ENCODE assay signal across 13 cellular contexts in genomic region chr13:33126909-33127607, GRCh38.
DNase-seq lines count a peak whose midpoint lies in the region; ATAC-seq and TF ChIP-seq lines count a peak whose summit lies in the region.
"Had no signal": no experiment of that assay in that cellular context is flagged by ENCODE, and none has a peak within 500 bp of the region (broad histone marks: within the 10 kb centered on the region; RNA-seq: fewer than 3 reads in every experiment).

No MANE protein-coding gene starts in this region.

- no peak overlapping the region for H2BK12ac ChIP-seq in mesenchymal stem cell (ENCODE audit: low read length in 2 of 2)

- H2AK5ac ChIP-seq in mesenchymal stem cell (ENCODE audit: low read length, severe bottlenecking), result peak overlapping the region; percentile 42

- H3K4me1 Mint-ChIP-seq in naive thymus-derived CD4-positive, alpha-beta T cell, result peaks cover 0 to 2% (median 0%) of the 10 kb centered on the region in 7 donors
- H3K4me1 Mint-ChIP-seq: natural killer cell had no signal

- no peak for TF ChIP-seq EP300 in tibial nerve (IDR thresholded peaks at IDR 0.05)

- no peak overlapping the region for H3K4ac ChIP-seq in mesenchymal stem cell (ENCODE audit: low read depth in 1 of 2, low read length in 2 of 2)

- H2BK5ac ChIP-seq in mesenchymal stem cell (ENCODE audit: low read depth, low read length, poor library complexity, severe bottlenecking), result no peak overlapping the region

- peaks cover 0 to 3% (median 0%) of the 10 kb centered on the region in 11 donors for H3K9me3 Mint-ChIP-seq in naive thymus-derived CD4-positive, alpha-beta T cell

- no peak overlapping the region for H3K4me3 Mint-ChIP-seq in naive thymus-derived CD4-positive, alpha-beta T cell
- H3K4me3 Mint-ChIP-seq: natural killer cell, T-helper 17 cell had no signal

- no peak for ATAC-seq in GM19395 (IDR thresholded peaks at IDR 0.05; ENCODE audit: unreplicated experiment)
- ATAC-seq in naive thymus-derived CD4-positive, alpha-beta T cell, result no peak
- ATAC-seq: natural killer cell, T-helper 17 cell had no signal

- CTCF ChIA-PET in naive thymus-derived CD4-positive, alpha-beta T cell (lab: Charles Lee), result no interaction called here

- no peaks in the 10 kb centered on the region for H3K27me3 ChIP-seq in esophagus (ENCODE audit: control insufficient read depth in 1 of 2, insufficient read depth in 2 of 2, low read length in 2 of 2)
- H3K27me3 ChIP-seq in mesenchymal stem cell (ENCODE audit: control insufficient read depth in 1 of 2, insufficient read depth in 1 of 2, low read length in 2 of 2), result no peaks in the 10 kb centered on the region
- no peaks in the 10 kb centered on the region for H3K27me3 ChIP-seq in tibial nerve
- no peaks in the 10 kb centered on the region for H3K27me3 ChIP-seq in naive thymus-derived CD4-positive, alpha-beta T cell (ENCODE audit: control insufficient read depth in 2 of 2, insufficient read depth in 2 of 2, low read length in 2 of 2)

- no peak overlapping the region for H3K27ac Mint-ChIP-seq in naive thymus-derived CD4-positive, alpha-beta T cell
- H3K27ac Mint-ChIP-seq: natural killer cell, T-helper 17 cell had no signal

- peaks cover 0 to 5% of the 10 kb centered on the region in 2 donors for H3K36me3 ChIP-seq in esophagus (ENCODE audit: control insufficient read depth in 2 of 2, insufficient read depth in 2 of 2, low read length in 1 of 2)
- H3K36me3 ChIP-seq in mesenchymal stem cell (ENCODE audit: control insufficient read depth in 1 of 2, insufficient read depth in 2 of 2, low read depth in 1 of 2, low read length in 2 of 2), result peaks cover 33 to 61% of the 10 kb centered on the region in 2 experiments
- peaks cover 0 to 46% (median 0%) of the 10 kb centered on the region in 3 donors for H3K36me3 ChIP-seq in tibial nerve
- no peaks in the 10 kb centered on the region for H3K36me3 ChIP-seq in naive thymus-derived CD4-positive, alpha-beta T cell (ENCODE audit: control insufficient read depth in 2 of 3, insufficient read depth in 3 of 3, low read length in 3 of 3)

- peaks cover 0 to 13% (median 7%) of the 10 kb centered on the region in 5 donors for H3K27me3 Mint-ChIP-seq in naive thymus-derived CD4-positive, alpha-beta T cell

- no peak for TF ChIP-seq CTCF in tibial nerve (IDR thresholded peaks at IDR 0.05)

- H3K14ac ChIP-seq in mesenchymal stem cell (ENCODE audit: low read length in 2 of 2), result peak overlapping the region in 1 of 2 experiments; percentile 86

- no peaks in the 10 kb centered on the region for H3K9me3 ChIP-seq in esophagus (ENCODE audit: control insufficient read depth in 2 of 2, insufficient read depth in 1 of 2, low read depth in 1 of 2, low read length in 1 of 2)
- H3K9me3 ChIP-seq in mesenchymal stem cell (ENCODE audit: control insufficient read depth, low read length), result no peaks in the 10 kb centered on the region
- no peaks in the 10 kb centered on the region for H3K9me3 ChIP-seq in tibial nerve
- no peaks in the 10 kb centered on the region for H3K9me3 ChIP-seq in naive thymus-derived CD4-positive, alpha-beta T cell (ENCODE audit: control insufficient read depth in 2 of 3, low read length in 3 of 3)

- peak overlapping the region in 1 of 2 experiments; percentile 84 for H3K18ac ChIP-seq in mesenchymal stem cell (ENCODE audit: low read depth in 1 of 2, low read length in 2 of 2)

- intact Hi-C loops in naive thymus-derived CD4-positive, alpha-beta T cell (cut with micrococcal nuclease), result no loop called here

- H2BK120ac ChIP-seq in mesenchymal stem cell (ENCODE audit: low read depth, low read length), result no peak overlapping the region

- H2AFZ ChIP-seq in mesenchymal stem cell (ENCODE audit: low read depth, low read length), result no peak overlapping the region

- H3K4me1 ChIP-seq in esophagus (ENCODE audit: control insufficient read depth in 2 of 2, insufficient read depth in 2 of 2, low read length in 1 of 2) (peaks cover 0 to 7% of the 10 kb centered on the region in 2 donors), mesenchymal stem cell (ENCODE audit: control insufficient read depth, insufficient read depth, low read depth, low read length) (peaks cover 10% of the 10 kb centered on the region), tibial nerve (peaks cover 0 to 91% (median 38%) of the 10 kb centered on the region in 4 donors)
- H3K4me1 ChIP-seq in naive thymus-derived CD4-positive, alpha-beta T cell (ENCODE audit: control insufficient read depth in 2 of 2, insufficient read depth in 2 of 2, low read length in 2 of 2), result no peaks in the 10 kb centered on the region

- peak; percentile 49 for DNase-seq in NCI-H446 treated with DMSO at 0.1 percent for 48 hours (lab: John Stamatoyannopoulos, UW)
- peak; percentile 47 for DNase-seq in mesenchymal stem cell
- no peak for DNase-seq in tibial nerve (ENCODE audit: low spot score in 2 of 2)
- DNase-seq in COR-L47 (lab: John Stamatoyannopoulos, UW), result no peak
- DNase-seq in NCI-H524 treated with DMSO at 0.1 percent for 48 hours (lab: John Stamatoyannopoulos, UW), result no peak
- DNase-seq in naive thymus-derived CD4-positive, alpha-beta T cell, result no peak
- DNase-seq: activated CD8-positive, alpha-beta memory T cell treated with anti-CD3 and anti-CD28 coated beads for 24 hours; natural killer cell; NCI-H748 treated with DMSO at 0.1 percent for 48 hours; stimulated activated CD4-positive, alpha-beta T cell treated with anti-CD3 and anti-CD28 coated beads, Interleukin-4, amount 100 ng/mL, for 1 hour; T-helper 17 cell had no signal

- no peak overlapping the region for H3K23ac ChIP-seq in mesenchymal stem cell (ENCODE audit: low read length in 2 of 2)

- H3K4me3 ChIP-seq in esophagus (ENCODE audit: low read depth in 1 of 2, low read length in 2 of 2) (no peak overlapping the region), mesenchymal stem cell (ENCODE audit: insufficient read depth in 1 of 2, low read depth in 1 of 2, low read length in 2 of 2) (no peak overlapping the region), tibial nerve (no peak overlapping the region)
- no peak overlapping the region for H3K4me3 ChIP-seq in naive thymus-derived CD4-positive, alpha-beta T cell (ENCODE audit: low read length)

- no peak overlapping the region for H3K4me2 ChIP-seq in mesenchymal stem cell (ENCODE audit: low read length, poor library complexity, severe bottlenecking)

- peak overlapping the region; percentile 14 for H4K91ac ChIP-seq in mesenchymal stem cell (ENCODE audit: low read length)

- peaks cover 0 to 10% (median 0%) of the 10 kb centered on the region in 5 donors for H3K36me3 Mint-ChIP-seq in naive thymus-derived CD4-positive, alpha-beta T cell
- H3K36me3 Mint-ChIP-seq: natural killer cell had no signal

- H3K79me1 ChIP-seq in mesenchymal stem cell (replicated peaks; ENCODE audit: low read length, poor library complexity, severe bottlenecking), result peaks cover 27% of the 10 kb centered on the region

- H3K9ac ChIP-seq in mesenchymal stem cell (ENCODE audit: low read length), result peak overlapping the region; percentile 70

- TF ChIP-seq POLR2A in tibial nerve (IDR thresholded peaks at IDR 0.05), result no peak

- WGBS in esophagus, 2 donors, result 69 to 77% methylated on average over 16 of the region's 16 CpGs
- WGBS in mesenchymal stem cell, result 82% methylated on average over 16 of the region's 16 CpGs
- 58 to 73% methylated on average over 16 of the region's 16 CpGs for WGBS in tibial nerve, 2 donors

- no peak overlapping the region for H2BK15ac ChIP-seq in mesenchymal stem cell (ENCODE audit: low read depth, poor library complexity, severe bottlenecking)

- POLR2A ChIA-PET in naive thymus-derived CD4-positive, alpha-beta T cell (lab: Charles Lee), result no interaction called here

- H3K27ac ChIP-seq in esophagus (ENCODE audit: low read depth in 2 of 2, low read length in 1 of 2) (peak overlapping the region; percentile 34 to 65), mesenchymal stem cell (ENCODE audit: low read length, poor library complexity, severe bottlenecking) (peak overlapping the region; percentile 67), tibial nerve (peak overlapping the region; percentile 1 to 86 (median 66))
- no peak overlapping the region for H3K27ac ChIP-seq in naive thymus-derived CD4-positive, alpha-beta T cell (ENCODE audit: low read depth, low read length)

- H4K8ac ChIP-seq in mesenchymal stem cell (ENCODE audit: low read length), result no peak overlapping the region

Comparison
In these comparisons a context has a peak if more than half of its experiments do, and no peak if none do; other contexts are left out.
1. DNase-seq: peak in NCI-H446 treated with DMSO at 0.1 percent for 48 hours (single experiment) and mesenchymal stem cell (single experiment); none in tibial nerve (0 of 2), COR-L47 (single experiment), NCI-H524 treated with DMSO at 0.1 percent for 48 hours (single experiment) and naive thymus-derived CD4-positive, alpha-beta T cell (0 of 9).